ENCODE assay signal across 11 cellular contexts in genomic region chr6:1485678-1486077, GRCh38.
DNase-seq lines count a peak whose midpoint lies in the region; ATAC-seq and TF ChIP-seq lines count a peak whose summit lies in the region.
"Had no signal": no experiment of that assay in that cellular context is flagged by ENCODE, and none has a peak within 500 bp of the region (broad histone marks: within the 10 kb centered on the region; RNA-seq: fewer than 3 reads in every experiment).

No MANE protein-coding gene starts in this region.

- DNase-seq in AG09319 (ENCODE audit: extremely low read depth, low read depth) (peak; percentile 49), LoVo (ENCODE audit: low spot score) (peak; percentile 73), cardiac fibroblast (ENCODE audit: low read depth in 2 of 2) (peak; percentile 81 to 91), left lung (no peak), Right ventricle myocardium superior (no peak), NCI-H2171 (lab: John Stamatoyannopoulos, UW) (no peak)
- DNase-seq: activated CD8-positive, alpha-beta memory T cell treated with anti-CD3 and anti-CD28 coated beads, Interleukin-2, amount 50 U/mL, for 48 hours; CD4-positive, alpha-beta T cell; Karpas-422 had no signal

- no peaks in the 10 kb centered on the region for H3K9me3 ChIP-seq in left lung

- H3K4me1 ChIP-seq in left lung, result no peaks in the 10 kb centered on the region

- H3K4me3 ChIP-seq in cardiac fibroblast (replicated peaks in 1 of 2; ENCODE audit: low read depth in 2 of 2, low read length in 2 of 2) (no peak overlapping the region), left lung (no peak overlapping the region)

- no peaks in the 10 kb centered on the region for H3K36me3 ChIP-seq in left lung

- no peak for TF ChIP-seq CTCF in AG09319 (IDR thresholded peaks at IDR 0.05; ENCODE audit: low read depth, low read length)
- no peak for TF ChIP-seq CTCF in cardiac fibroblast (IDR thresholded peaks at IDR 0.05; ENCODE audit: low read depth, low read length)
- no peak for TF ChIP-seq CTCF in left lung (IDR thresholded peaks at IDR 0.05)

- intact Hi-C loops in left lung (cut with DNase I), result no loop called here
- intact Hi-C loops in Right ventricle myocardium superior (cut with DNase I), result no loop called here

- H3K27me3 ChIP-seq in left lung, result no peaks in the 10 kb centered on the region

- ATAC-seq in left lung (peak; percentile 70), Right ventricle myocardium superior (ENCODE audit: poor library complexity) (no peak), GM19463 (IDR thresholded peaks at IDR 0.05; ENCODE audit: unreplicated experiment) (no peak), GM18870 (IDR thresholded peaks at IDR 0.05; ENCODE audit: unreplicated experiment) (no peak)

- no peak overlapping the region for H3K27ac ChIP-seq in left lung

Comparison
In these comparisons a context has a peak if more than half of its experiments do, and no peak if none do; other contexts are left out.
1. DNase-seq: peak in AG09319 (single experiment), LoVo (single experiment) and cardiac fibroblast (2 of 2); none in left lung (0 of 2), Right ventricle myocardium superior (single experiment) and NCI-H2171 (single experiment).